ENCODE assay signal across 9 cellular contexts in the genomic region with DNA sequence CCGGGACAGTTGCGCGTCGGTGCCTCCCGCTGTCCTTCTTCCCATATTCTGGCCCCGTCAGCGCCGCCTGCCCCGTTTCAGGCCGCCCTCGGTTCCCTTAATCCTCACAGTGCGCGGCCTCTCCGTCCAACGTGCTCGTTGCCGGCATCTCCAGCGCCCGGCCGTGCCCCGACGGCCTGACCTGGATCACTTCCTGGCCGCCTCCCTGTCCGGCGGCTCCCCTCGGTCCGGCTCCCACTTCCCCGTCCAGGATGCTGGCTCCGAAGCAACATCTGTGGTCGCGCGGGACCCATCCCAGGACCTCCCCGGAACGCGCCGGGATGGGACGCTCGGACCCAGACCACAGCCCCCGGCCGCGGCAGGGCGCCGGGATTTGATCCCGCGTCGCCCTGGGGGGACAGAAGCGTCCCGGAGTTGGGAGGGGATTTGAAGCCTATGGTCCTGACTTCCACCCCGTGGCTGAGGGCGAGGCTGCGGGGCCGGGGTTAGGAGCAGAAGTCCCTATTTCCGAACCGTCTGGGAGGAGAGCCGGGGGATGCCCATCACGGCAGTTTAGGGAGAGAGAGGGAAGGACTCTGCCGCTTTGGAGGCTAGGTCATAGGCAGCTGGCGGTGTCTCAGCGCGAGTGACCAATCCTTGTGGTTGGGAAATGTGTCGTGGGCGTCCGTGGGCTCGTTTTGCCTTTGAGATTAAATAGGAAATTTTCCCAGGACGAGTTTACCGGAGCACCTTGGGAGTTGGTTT. TPM values are rescaled to one million over a fixed set of nuclear protein-coding genes. Genes with fewer than 3 reads are reported as not detected.
DNase-seq lines count a peak whose midpoint lies in the region; ATAC-seq, FAIRE-seq and TF ChIP-seq lines count a peak whose summit lies in the region.
"Had no signal": no experiment of that assay in that cellular context is flagged by ENCODE, and none has a peak within 500 bp of the region (broad histone marks: within the 10 kb centered on the region; RNA-seq: fewer than 3 reads in every experiment).

No MANE protein-coding gene starts in this region.

- DNase-seq in GM06990 (ENCODE audit: extremely low read depth, insufficient read length) (no peak), brain microvascular endothelial cell (peak; percentile 23), left kidney (ENCODE audit: low read depth, low spot score) (peak; percentile 34), suprapubic skin (ENCODE audit: low spot score in 2 of 2) (peak; percentile 71 to 79), frontal cortex (ENCODE audit: low spot score in 2 of 2) (no peak), SW 1271 (lab: John Stamatoyannopoulos, UW) (no peak)

- FAIRE-seq in frontal cortex (lab: Jason Lieb, UNC): no peak
- FAIRE-seq: endometrium had no signal

- TF ChIP-seq CTCF in GM06990 (IDR thresholded peaks at IDR 0.05; ENCODE audit: insufficient read depth, low read length, poor library complexity, severe bottlenecking) (no peak), brain microvascular endothelial cell (IDR thresholded peaks at IDR 0.05; ENCODE audit: low read depth, low read length, missing control alignments) (no peak), suprapubic skin (IDR thresholded peaks at IDR 0.05) (no peak)

- H3K4me1 ChIP-seq in suprapubic skin: peaks cover 29% of the 10 kb centered on the region

- peak overlapping the region; percentile 77 for H3K27ac ChIP-seq in KOPT-K1 (ENCODE audit: low read depth, low read length, poor library complexity, severe bottlenecking)
- peak overlapping the region; percentile 94 for H3K27ac ChIP-seq in brain microvascular endothelial cell
- H3K27ac ChIP-seq in suprapubic skin: peak overlapping the region; percentile 99

- H3K9me3 ChIP-seq in KOPT-K1 (ENCODE audit: insufficient read depth, low read length, poor library complexity, severe bottlenecking) (no peaks in the 10 kb centered on the region), suprapubic skin (no peaks in the 10 kb centered on the region)

- H3K27me3 ChIP-seq in GM06990 (replicated peaks; ENCODE audit: control insufficient read depth, insufficient read depth, low read length): no peaks in the 10 kb centered on the region
- H3K27me3 ChIP-seq in brain microvascular endothelial cell (replicated peaks): no peaks in the 10 kb centered on the region
- H3K27me3 ChIP-seq in suprapubic skin: no peaks in the 10 kb centered on the region

- H3K36me3 ChIP-seq in GM06990 (ENCODE audit: control insufficient read depth, insufficient read depth, low read length) (no peaks in the 10 kb centered on the region), KOPT-K1 (ENCODE audit: insufficient read depth, low read length) (no peaks in the 10 kb centered on the region), brain microvascular endothelial cell (replicated peaks) (no peaks in the 10 kb centered on the region), suprapubic skin (no peaks in the 10 kb centered on the region)

- no peak for TF ChIP-seq EP300 in suprapubic skin (IDR thresholded peaks at IDR 0.05)

- H3K4me3 ChIP-seq in GM06990 (replicated peaks; ENCODE audit: low read depth, low read length) (peak overlapping the region; percentile 98), brain microvascular endothelial cell (ENCODE audit: low read depth, low read length) (peak overlapping the region; percentile 88), suprapubic skin (peak overlapping the region; percentile 89)

- in situ Hi-C loops in brain microvascular endothelial cell (cut with HindIII; ENCODE audit: low pct_ligation_motif_present, low sequenced_read_pairs): no loop called here

- TF ChIP-seq POLR2A in suprapubic skin (IDR thresholded peaks at IDR 0.05): no peak

- WGBS in suprapubic skin: 4% methylated on average over 10 of the region's 66 CpGs

- peak; percentile 28 for ATAC-seq in GM21529 (IDR thresholded peaks at IDR 0.05; ENCODE audit: unreplicated experiment)

RNA-seq across cellular contexts. Expression of gene KCTD7, which starts 53.8 kb away (rescaled TPM):
- total RNA-seq in suprapubic skin: 10 to 100 TPM in 1 of 4 donors, 1 to 10 TPM in 3; 6.2 to 17.9 (median 6.7) TPM
- total RNA-seq in frontal cortex: 33.8 TPM

RNA-seq across cellular contexts. Expression of gene RABGEF1, which starts 58.0 kb away (rescaled TPM):
- total RNA-seq in suprapubic skin (10 to 100 TPM; 37.2 to 72.4 (median 43.8) TPM), frontal cortex (71.3 TPM)

Comparison
In these comparisons a context has a peak if more than half of its experiments do, and no peak if none do; other contexts are left out.
1. DNase-seq: peak in brain microvascular endothelial cell (single experiment), left kidney (single experiment) and suprapubic skin (2 of 2); none in GM06990 (single experiment), frontal cortex (0 of 2) and SW 1271 (0 of 2).
2. Peak in every context shown above with its lines, with median percentiles within 50 percentile points of each other: H3K4me3 ChIP-seq and H3K27ac ChIP-seq.